In the genomic region with DNA sequence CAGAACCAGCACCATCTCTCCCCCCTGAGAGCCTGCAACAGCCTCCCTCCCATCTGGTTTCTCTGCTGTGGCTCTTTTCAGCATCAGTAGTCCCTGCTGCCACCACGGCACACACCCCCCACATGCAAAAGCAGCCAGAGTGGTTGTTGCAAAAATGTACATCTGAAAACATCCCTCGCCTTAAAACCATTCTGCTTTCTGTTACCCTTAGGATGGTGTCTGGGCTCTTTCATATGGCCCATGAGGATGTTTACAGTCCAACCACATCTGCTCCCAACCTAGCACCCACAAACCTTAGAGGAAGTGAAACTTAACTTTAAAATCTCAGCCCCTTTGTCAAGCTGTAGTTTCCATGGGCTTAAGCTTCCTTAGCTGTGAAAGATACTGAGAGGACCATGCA, we compare ENCODE assay signal across 1 cellular context.
TF ChIP-seq lines count a peak whose summit lies in the region.

No MANE protein-coding gene starts in this region.

TF ChIP-seq in K562, 482 proteins besides CTCF, POLR2A, EP300 and RAD21:
- TF ChIP-seq, protein P1, sequence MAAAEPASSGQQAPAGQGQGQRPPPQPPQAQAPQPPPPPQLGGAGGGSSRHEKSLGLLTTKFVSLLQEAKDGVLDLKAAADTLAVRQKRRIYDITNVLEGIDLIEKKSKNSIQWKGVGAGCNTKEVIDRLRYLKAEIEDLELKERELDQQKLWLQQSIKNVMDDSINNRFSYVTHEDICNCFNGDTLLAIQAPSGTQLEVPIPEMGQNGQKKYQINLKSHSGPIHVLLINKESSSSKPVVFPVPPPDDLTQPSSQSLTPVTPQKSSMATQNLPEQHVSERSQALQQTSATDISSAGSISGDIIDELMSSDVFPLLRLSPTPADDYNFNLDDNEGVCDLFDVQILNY (CRISPR knock-in tag; IDR thresholded peaks at IDR 0.05): no peak
- no peak for TF ChIP-seq SAP30 (IDR thresholded peaks at IDR 0.05; ENCODE audit: borderline replicate concordance, insufficient read depth, low read depth, low read length, poor library complexity, severe bottlenecking)
- 0 out of 4 replicates have a peak, but pooled peaks of 1 of the 2 experiments have one; percentile 24 for TF ChIP-seq SIN3A (IDR thresholded peaks at IDR 0.05; ENCODE audit: borderline replicate concordance in 2 of 2, control insufficient read depth in 1 of 2, low read depth in 2 of 2, low read length in 2 of 2)
- no peak for TF ChIP-seq ZNF143 (CRISPR knock-in tag; IDR thresholded peaks at IDR 0.05)
